In the genomic region with DNA sequence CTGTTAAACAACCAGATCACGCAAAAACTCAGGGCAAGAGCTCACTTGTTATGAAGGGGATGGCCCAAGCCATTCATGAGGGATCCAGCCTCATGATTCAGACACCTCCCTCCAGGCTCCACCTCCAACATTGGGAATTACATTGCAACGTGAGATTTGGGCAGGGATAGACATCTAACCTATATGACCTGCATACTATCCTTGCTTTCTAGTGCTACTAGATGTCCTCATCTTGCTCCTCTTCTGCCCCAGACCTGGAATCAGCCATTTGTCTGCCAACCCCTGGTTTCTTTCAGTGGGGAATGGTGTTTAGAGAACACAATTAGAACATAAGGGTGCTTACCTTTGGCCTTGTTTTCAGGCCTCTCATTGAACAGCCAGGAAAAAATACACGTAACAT, we compare ENCODE assay signal across 21 cellular contexts.
"Had no signal": no experiment of that assay in that cellular context is flagged by ENCODE, and none has a peak within 500 bp of the region (broad histone marks: within the 10 kb centered on the region; RNA-seq: fewer than 3 reads in every experiment).

No MANE protein-coding gene starts in this region.

- DNase-seq: MM.1S, NCI-H1092 treated with DMSO at 0.1 percent for 48 hours, NCI-H1436, NCI-H187, NCI-H2029, NCI-H2081 treated with DMSO at 0.1 percent for 48 hours, NCI-H2171, NCI-H226, NCI-H446, NCI-H510A, NCI-H524 treated with DMSO at 0.1 percent for 48 hours, NCI-H774, Right ventricle myocardium superior, RPMI8226, SIG-M5 had no signal

- H3K9me3 ChIP-seq: SJSA1 had no signal

- ATAC-seq: K562 had no signal

- H3K27me3 ChIP-seq: SJSA1 had no signal

- H3K4me1 ChIP-seq: SJSA1 had no signal

- H3K4me3 Mint-ChIP-seq: IgD-negative memory B cell had no signal

- H3K27ac Mint-ChIP-seq: IgD-negative memory B cell had no signal

- FAIRE-seq: K562, RCC 7860 had no signal

- H3K9ac ChIP-seq: KMS-11 had no signal

- H3K4me3 ChIP-seq: K562, SJSA1, SK-N-MC had no signal

- H3K36me3 ChIP-seq: SJSA1 had no signal

- H3K4me2 ChIP-seq: KMS-11 had no signal

- H3K36me3 Mint-ChIP-seq: IgD-negative memory B cell had no signal

- H3K27ac ChIP-seq: KMS-11, SJSA1, SK-N-MC had no signal
